Comparison of ENCODE assay signal across 31 cellular contexts in genomic region chr7:107070710-107071109, GRCh38. TPM values are rescaled to one million over a fixed set of nuclear protein-coding genes. Genes with fewer than 3 reads are reported as not detected.
"Had no signal": no experiment of that assay in that cellular context is flagged by ENCODE, and none has a peak within 500 bp of the region (broad histone marks: within the 10 kb centered on the region; RNA-seq: fewer than 3 reads in every experiment).

No MANE protein-coding gene starts in this region.

- DNase-seq: activated B cell treated with CpG ODN at 0.5 μM for 24 hours; activated CD4-positive, alpha-beta memory T cell treated with anti-CD3 and anti-CD28 coated beads for 36 hours; activated CD4-positive, alpha-beta T cell treated with anti-CD3 and anti-CD28 coated beads for 1 hour; activated CD4-positive, alpha-beta T cell treated with anti-CD3 and anti-CD28 coated beads, Interleukin-2, amount 10 ng/mL, durations not matched to agents 24 days and 14 days; activated CD8-positive, alpha-beta memory T cell treated with anti-CD3 and anti-CD28 coated beads for 24 hours; activated gamma-delta T cell treated with Interleukin-2 at 50 U/mL for 16 hours; activated naive CD4-positive, alpha-beta T cell treated with anti-CD3 and anti-CD28 coated beads, Interleukin-2, amount 10 ng/mL, durations not matched to agents 7 days and 5 days; activated naive CD8-positive, alpha-beta T cell treated with anti-CD3 and anti-CD28 coated beads for 36 hours; activated T-cell treated with anti-CD3 and anti-CD28 coated beads for 4 hours; activated T-cell treated with anti-CD3 and anti-CD28 coated beads, Interleukin-2, amount 50 U/mL, for 48 hours; anterior cingulate cortex; NCI-H1092; NCI-H146; NCI-H187 treated with DMSO at 0.1 percent for 48 hours; NCI-H2171; NCI-H2227 treated with DMSO at 0.1 percent for 48 hours; NCI-H446 treated with DMSO at 0.1 percent for 48 hours; NCI-H524 treated with DMSO at 0.1 percent for 48 hours; NCI-H82; NK-92 treated with Interleukin-12 subunit alpha and Interleukin-12 subunit beta, amount 100 ng/mL, for 24 hours; Peyer's patch; Right ventricle myocardium superior; SJCRH30 had no signal

- H3K9me3 ChIP-seq: Peyer's patch, SJCRH30 had no signal

- H3K9me3 Mint-ChIP-seq: activated B cell treated with CpG ODN at 0.5 μM for 24 hours; activated CD4-positive, alpha-beta memory T cell treated with anti-CD3 and anti-CD28 coated beads for 36 hours; activated CD4-positive, alpha-beta T cell treated with anti-CD3 and anti-CD28 coated beads, Interleukin-2, amount 10 ng/mL, durations not matched to agents 24 days and 14 days; activated naive CD4-positive, alpha-beta T cell treated with anti-CD3 and anti-CD28 coated beads, Interleukin-2, amount 10 ng/mL, durations not matched to agents 7 days and 5 days; activated naive CD8-positive, alpha-beta T cell treated with anti-CD3 and anti-CD28 coated beads for 36 hours; activated T-helper 2 cell treated with anti-CD3 and anti-CD28 coated beads, Interferon-gamma antibody, Interleukin-2, Interleukin-4, amounts not matched to agents 10 μg/mL and 5 μg/mL and 100 μg/mL, durations not matched to agents 14 hours and 24 hours and 36 hours; central memory CD8-positive, alpha-beta T cell; IgD-negative memory B cell; T-helper 1 cell treated with Interleukin-12 subunit alpha and Interleukin-12 subunit beta and Interleukin-4 antibody, amounts not matched to agents 30 μg/mL and 1 μg/mL, for 36 hours had no signal

- H3K4me3 Mint-ChIP-seq: activated B cell treated with CpG ODN at 0.5 μM for 24 hours; activated CD4-positive, alpha-beta memory T cell treated with anti-CD3 and anti-CD28 coated beads for 36 hours; activated CD4-positive, alpha-beta T cell treated with anti-CD3 and anti-CD28 coated beads, Interleukin-2, amount 10 ng/mL, durations not matched to agents 24 days and 14 days; activated naive CD4-positive, alpha-beta T cell treated with anti-CD3 and anti-CD28 coated beads, Interleukin-2, amount 10 ng/mL, durations not matched to agents 7 days and 5 days; activated naive CD8-positive, alpha-beta T cell treated with anti-CD3 and anti-CD28 coated beads for 36 hours; central memory CD8-positive, alpha-beta T cell; IgD-negative memory B cell; T-helper 1 cell treated with Interleukin-12 subunit alpha and Interleukin-12 subunit beta and Interleukin-4 antibody, amounts not matched to agents 30 μg/mL and 1 μg/mL, for 36 hours had no signal

- H3K4me2 ChIP-seq: KMS-11 had no signal

- H3K4me3 ChIP-seq: Peyer's patch, SJCRH30 had no signal

- H3K27ac ChIP-seq: KMS-11, Peyer's patch, RWPE1, SJCRH30 had no signal

- H3K27me3 Mint-ChIP-seq: activated B cell treated with CpG ODN at 0.5 μM for 24 hours; activated CD4-positive, alpha-beta memory T cell treated with anti-CD3 and anti-CD28 coated beads for 36 hours; activated naive CD8-positive, alpha-beta T cell treated with anti-CD3 and anti-CD28 coated beads for 36 hours; IgD-negative memory B cell had no signal

- H3K4me1 Mint-ChIP-seq: activated naive CD4-positive, alpha-beta T cell treated with anti-CD3 and anti-CD28 coated beads, Interleukin-2, amount 10 ng/mL, durations not matched to agents 7 days and 5 days; central memory CD8-positive, alpha-beta T cell; IgD-negative memory B cell had no signal

- H3K36me3 Mint-ChIP-seq: activated CD4-positive, alpha-beta memory T cell treated with anti-CD3 and anti-CD28 coated beads for 36 hours; activated naive CD4-positive, alpha-beta T cell treated with anti-CD3 and anti-CD28 coated beads, Interleukin-2, amount 10 ng/mL, durations not matched to agents 7 days and 5 days; activated naive CD8-positive, alpha-beta T cell treated with anti-CD3 and anti-CD28 coated beads for 36 hours had no signal

- H3K36me3 ChIP-seq: Peyer's patch, SJCRH30 had no signal

- H3K9ac ChIP-seq: KMS-11 had no signal

- H3K27ac Mint-ChIP-seq: activated B cell treated with CpG ODN at 0.5 μM for 24 hours; activated CD4-positive, alpha-beta memory T cell treated with anti-CD3 and anti-CD28 coated beads for 36 hours; activated CD4-positive, alpha-beta T cell treated with anti-CD3 and anti-CD28 coated beads, Interleukin-2, amount 10 ng/mL, durations not matched to agents 24 days and 14 days; activated naive CD4-positive, alpha-beta T cell treated with anti-CD3 and anti-CD28 coated beads, Interleukin-2, amount 10 ng/mL, durations not matched to agents 7 days and 5 days; activated naive CD8-positive, alpha-beta T cell treated with anti-CD3 and anti-CD28 coated beads for 36 hours; activated T-helper 2 cell treated with anti-CD3 and anti-CD28 coated beads, Interferon-gamma antibody, Interleukin-2, Interleukin-4, amounts not matched to agents 10 μg/mL and 5 μg/mL and 100 μg/mL, durations not matched to agents 14 hours and 24 hours and 36 hours; IgD-negative memory B cell; T-helper 1 cell treated with Interleukin-12 subunit alpha and Interleukin-12 subunit beta and Interleukin-4 antibody, amounts not matched to agents 30 μg/mL and 1 μg/mL, for 36 hours had no signal

- FAIRE-seq: bronchial epithelial cell had no signal

- H3K27me3 ChIP-seq: Peyer's patch, SJCRH30 had no signal

RNA-seq across cellular contexts. Expression of gene PRKAR2B, which starts 26.2 kb away (rescaled TPM):
- total RNA-seq: MCF 10A had no signal
